41 cellular contexts compared by ENCODE assay signal in the genomic region with DNA sequence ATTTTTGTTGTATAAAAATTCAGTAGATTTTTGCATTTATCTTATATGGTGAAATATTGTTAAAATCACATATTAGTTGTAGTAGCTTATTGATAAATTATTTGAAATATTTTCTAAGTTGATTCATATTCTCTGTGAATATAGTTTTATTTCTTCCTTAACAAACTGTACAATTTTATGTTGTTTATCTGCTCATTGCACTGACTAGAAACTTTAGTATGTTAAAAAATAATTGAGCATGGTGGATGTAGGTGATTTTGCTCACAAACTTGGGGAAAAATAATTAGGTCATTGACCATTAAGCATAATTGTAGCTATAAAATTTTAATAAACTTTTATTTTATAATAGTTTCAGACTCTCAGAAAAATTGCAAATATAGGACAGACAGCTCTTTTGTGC.
"Had no signal": no experiment of that assay in that cellular context is flagged by ENCODE, and none has a peak within 500 bp of the region (broad histone marks: within the 10 kb centered on the region; RNA-seq: fewer than 3 reads in every experiment).

No MANE protein-coding gene starts in this region.

- ATAC-seq: activated naive CD4-positive, alpha-beta T cell treated with anti-CD3 and anti-CD28 coated beads, Interleukin-2, amount 50 U/mL, for 72 hours; activated naive CD8-positive, alpha-beta T cell treated with anti-CD3 and anti-CD28 coated beads, Interleukin-2, amount 50 U/mL, for 24 hours; activated T-cell treated with anti-CD3 and anti-CD28 coated beads, Interleukin-2, amount 50 U/mL, for 4 hours; activated T-cell treated with anti-CD3 and anti-CD28 coated beads, Interleukin-2, amount 50 U/mL, for 72 hours; activated T-helper 17 cell treated with anti-CD3 and anti-CD28 coated beads, Interleukin-2, amount 50 U/mL, for 72 hours; body of pancreas had no signal

- H3K9me3 ChIP-seq: ascending aorta, body of pancreas, breast epithelium had no signal

- H3K4me3 ChIP-seq: adrenal gland, ascending aorta, body of pancreas, breast epithelium, cardiac muscle cell had no signal

- H3K27ac Mint-ChIP-seq: activated naive CD4-positive, alpha-beta T cell treated with anti-CD3 and anti-CD28 coated beads for 36 hours; activated naive CD4-positive, alpha-beta T cell treated with anti-CD3 and anti-CD28 coated beads, Interleukin-2, amount 10 ng/mL, durations not matched to agents 7 days and 5 days; activated naive CD4-positive, alpha-beta T cell treated with anti-CD3 and anti-CD28 coated beads, Interleukin-2, amount 50 U/mL, for 24 hours; activated naive CD4-positive, alpha-beta T cell treated with anti-CD3 and anti-CD28 coated beads, Interleukin-2, amount 50 U/mL, for 72 hours; activated naive CD8-positive, alpha-beta T cell; activated naive CD8-positive, alpha-beta T cell treated with anti-CD3 and anti-CD28 coated beads for 36 hours; activated naive CD8-positive, alpha-beta T cell treated with anti-CD3 and anti-CD28 coated beads, Interleukin-2, amount 10 ng/mL, durations not matched to agents 7 days and 5 days; activated naive CD8-positive, alpha-beta T cell treated with anti-CD3 and anti-CD28 coated beads, Interleukin-2, amount 50 U/mL, for 24 hours; activated T-cell treated with anti-CD3 and anti-CD28 coated beads, Interleukin-2, amount 50 U/mL, for 24 hours; activated T-cell treated with anti-CD3 and anti-CD28 coated beads, Interleukin-2, amount 50 U/mL, for 72 hours; activated T-helper 1 cell treated with anti-CD3 and anti-CD28 coated beads, Interleukin-12 subunit alpha, Interleukin-12 subunit beta, Interleukin-2, Interleukin-4 antibody, amounts not matched to agents 30 ng/mL and 10 ng/mL and 1 ng/mL, durations not matched to agents 14 hours and 24 hours and 36 hours; activated T-helper 17 cell treated with anti-CD3 and anti-CD28 coated beads, Interleukin-2, amount 50 U/mL, for 72 hours; activated T-helper 2 cell treated with anti-CD3 and anti-CD28 coated beads, Interferon-gamma antibody, Interleukin-2, Interleukin-4, amounts not matched to agents 10 μg/mL and 5 μg/mL and 100 μg/mL, durations not matched to agents 14 hours and 24 hours and 36 hours; brain had no signal

- H3K4me3 Mint-ChIP-seq: activated naive CD4-positive, alpha-beta T cell treated with anti-CD3 and anti-CD28 coated beads for 36 hours; activated naive CD4-positive, alpha-beta T cell treated with anti-CD3 and anti-CD28 coated beads, Interleukin-2, amount 10 ng/mL, durations not matched to agents 7 days and 5 days; activated naive CD4-positive, alpha-beta T cell treated with anti-CD3 and anti-CD28 coated beads, Interleukin-2, amount 50 U/mL, for 24 hours; activated naive CD8-positive, alpha-beta T cell; activated naive CD8-positive, alpha-beta T cell treated with anti-CD3 and anti-CD28 coated beads for 36 hours; activated naive CD8-positive, alpha-beta T cell treated with anti-CD3 and anti-CD28 coated beads, Interleukin-2, amount 10 ng/mL, durations not matched to agents 7 days and 5 days; activated naive CD8-positive, alpha-beta T cell treated with anti-CD3 and anti-CD28 coated beads, Interleukin-2, amount 50 U/mL, for 24 hours; activated T-cell treated with anti-CD3 and anti-CD28 coated beads, Interleukin-2, amount 50 U/mL, for 24 hours; activated T-cell treated with anti-CD3 and anti-CD28 coated beads, Interleukin-2, amount 50 U/mL, for 4 hours; activated T-cell treated with anti-CD3 and anti-CD28 coated beads, Interleukin-2, amount 50 U/mL, for 72 hours; activated T-helper 1 cell treated with anti-CD3 and anti-CD28 coated beads, Interleukin-12 subunit alpha, Interleukin-12 subunit beta, Interleukin-2, Interleukin-4 antibody, amounts not matched to agents 30 ng/mL and 10 ng/mL and 1 ng/mL, durations not matched to agents 14 hours and 24 hours and 36 hours; activated T-helper 17 cell treated with anti-CD3 and anti-CD28 coated beads, Interleukin-2, amount 50 U/mL, for 72 hours; brain; central memory CD8-positive, alpha-beta T cell had no signal

- H3K4me1 Mint-ChIP-seq: activated naive CD4-positive, alpha-beta T cell treated with anti-CD3 and anti-CD28 coated beads, Interleukin-2, amount 10 ng/mL, durations not matched to agents 7 days and 5 days; activated naive CD4-positive, alpha-beta T cell treated with anti-CD3 and anti-CD28 coated beads, Interleukin-2, amount 50 U/mL, for 24 hours; activated naive CD8-positive, alpha-beta T cell treated with anti-CD3 and anti-CD28 coated beads for 36 hours; activated naive CD8-positive, alpha-beta T cell treated with anti-CD3 and anti-CD28 coated beads, Interleukin-2, amount 10 ng/mL, durations not matched to agents 7 days and 5 days; activated naive CD8-positive, alpha-beta T cell treated with anti-CD3 and anti-CD28 coated beads, Interleukin-2, amount 50 U/mL, for 24 hours; activated T-helper 17 cell treated with anti-CD3 and anti-CD28 coated beads, Interleukin-2, amount 50 U/mL, for 72 hours; brain; central memory CD8-positive, alpha-beta T cell had no signal

- FAIRE-seq: astrocyte, bronchial epithelial cell had no signal

- H3K27me3 ChIP-seq: adrenal gland, ascending aorta, body of pancreas, brain microvascular endothelial cell, breast epithelium, cardiac muscle cell had no signal

- H3K27me3 Mint-ChIP-seq: activated naive CD4-positive, alpha-beta T cell treated with anti-CD3 and anti-CD28 coated beads, Interleukin-2, amount 10 ng/mL, durations not matched to agents 7 days and 5 days; activated naive CD4-positive, alpha-beta T cell treated with anti-CD3 and anti-CD28 coated beads, Interleukin-2, amount 50 U/mL, for 24 hours; activated naive CD8-positive, alpha-beta T cell; activated naive CD8-positive, alpha-beta T cell treated with anti-CD3 and anti-CD28 coated beads for 36 hours; activated naive CD8-positive, alpha-beta T cell treated with anti-CD3 and anti-CD28 coated beads, Interleukin-2, amount 10 ng/mL, durations not matched to agents 7 days and 5 days; activated naive CD8-positive, alpha-beta T cell treated with anti-CD3 and anti-CD28 coated beads, Interleukin-2, amount 50 U/mL, for 24 hours; activated T-cell treated with anti-CD3 and anti-CD28 coated beads, Interleukin-2, amount 50 U/mL, for 24 hours; activated T-helper 17 cell treated with anti-CD3 and anti-CD28 coated beads, Interleukin-2, amount 50 U/mL, for 72 hours; brain; central memory CD8-positive, alpha-beta T cell had no signal

- H3K36me3 ChIP-seq: adrenal gland, ascending aorta, brain microvascular endothelial cell, breast epithelium, cardiac muscle cell had no signal

- H3K4me1 ChIP-seq: adrenal gland, ascending aorta, body of pancreas, breast epithelium had no signal

- DNase-seq: activated effector memory CD4-positive, alpha-beta T cell treated with anti-CD3 and anti-CD28 coated beads, Interleukin-2, amount 50 U/mL, for 16 hours; activated effector memory CD4-positive, alpha-beta T cell treated with Interleukin-2 at 50 U/mL for 16 hours; activated gamma-delta T cell; activated gamma-delta T cell treated with Interleukin-2 at 50 U/mL for 16 hours; activated naive CD4-positive, alpha-beta T cell; activated naive CD4-positive, alpha-beta T cell treated with anti-CD3 and anti-CD28 coated beads for 36 hours; activated naive CD4-positive, alpha-beta T cell treated with anti-CD3 and anti-CD28 coated beads, Interleukin-2, amount 10 ng/mL, durations not matched to agents 7 days and 5 days; activated naive CD4-positive, alpha-beta T cell treated with anti-CD3 and anti-CD28 coated beads, Interleukin-2, amount 50 U/mL, for 16 hours; activated naive CD4-positive, alpha-beta T cell treated with Interleukin-2 at 50 U/mL for 16 hours; activated naive CD8-positive, alpha-beta T cell treated with anti-CD3 and anti-CD28 coated beads for 36 hours; activated naive CD8-positive, alpha-beta T cell treated with anti-CD3 and anti-CD28 coated beads, Interleukin-2, amount 10 ng/mL, durations not matched to agents 7 days and 5 days; activated naive CD8-positive, alpha-beta T cell treated with anti-CD3 and anti-CD28 coated beads, Interleukin-2, amount 50 U/mL, for 24 hours; activated T-cell treated with anti-CD3 and anti-CD28 coated beads for 4 hours; activated T-cell treated with anti-CD3 and anti-CD28 coated beads, Interleukin-2, amount 50 U/mL, for 1 hour; activated T-cell treated with anti-CD3 and anti-CD28 coated beads, Interleukin-2, amount 50 U/mL, for 24 hours; activated T-cell treated with anti-CD3 and anti-CD28 coated beads, Interleukin-2, amount 50 U/mL, for 4 hours; activated T-cell treated with anti-CD3 and anti-CD28 coated beads, Interleukin-2, amount 50 U/mL, for 48 hours; activated T-cell treated with anti-CD3 and anti-CD28 coated beads, Interleukin-2, amount 50 U/mL, for 72 hours; adrenal gland; amniotic stem cell; amygdala; anterior cingulate cortex; aorta; body of pancreas; brain microvascular endothelial cell; caudate nucleus; central memory CD4-positive, alpha-beta T cell; cerebellar nuclear complex had no signal

- H3K36me3 Mint-ChIP-seq: activated naive CD4-positive, alpha-beta T cell treated with anti-CD3 and anti-CD28 coated beads, Interleukin-2, amount 10 ng/mL, durations not matched to agents 7 days and 5 days; activated naive CD4-positive, alpha-beta T cell treated with anti-CD3 and anti-CD28 coated beads, Interleukin-2, amount 50 U/mL, for 24 hours; activated naive CD8-positive, alpha-beta T cell; activated naive CD8-positive, alpha-beta T cell treated with anti-CD3 and anti-CD28 coated beads, Interleukin-2, amount 10 ng/mL, durations not matched to agents 7 days and 5 days; brain had no signal

- H3K27ac ChIP-seq: adrenal gland, ascending aorta, body of pancreas, brain microvascular endothelial cell, breast epithelium, cardiac muscle cell had no signal
